ENCODE assay signal across 16 cellular contexts in the genomic region with DNA sequence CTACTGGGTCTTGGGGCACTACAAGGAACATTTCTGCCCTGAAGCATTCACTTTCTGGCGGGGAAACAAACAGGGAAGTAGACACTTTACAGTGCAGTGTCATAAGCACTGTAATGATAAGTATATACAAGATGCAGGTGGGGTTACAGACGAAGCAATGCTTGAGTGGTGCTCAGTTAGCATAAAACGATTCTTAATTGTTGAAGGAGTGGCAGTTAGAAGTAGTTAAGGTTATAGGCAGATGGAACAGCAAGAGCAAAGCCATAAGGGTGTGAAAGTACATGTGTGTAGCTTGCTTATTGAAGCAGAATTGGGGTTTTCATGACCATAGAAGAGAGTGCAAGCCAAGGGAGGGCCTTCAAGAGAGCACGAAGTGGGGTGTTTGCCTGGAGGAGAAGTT.
DNase-seq lines count a peak whose midpoint lies in the region; ATAC-seq and FAIRE-seq lines count a peak whose summit lies in the region.
"Had no signal": no experiment of that assay in that cellular context is flagged by ENCODE, and none has a peak within 500 bp of the region (broad histone marks: within the 10 kb centered on the region; RNA-seq: fewer than 3 reads in every experiment).

No MANE protein-coding gene starts in this region.

- no peak overlapping the region for H3K27ac Mint-ChIP-seq in stimulated activated naive B cell treated with anti-CD40 and anti-IgM and Interleukin-4, amounts not matched to agents 10 μg/mL and 1 μg/mL and 100 μg/mL, for 72 hours
- no peak overlapping the region for H3K27ac Mint-ChIP-seq in activated T-cell treated with anti-CD3 and anti-CD28 coated beads, Interleukin-2, amount 50 U/mL, for 24 hours
- H3K27ac Mint-ChIP-seq: activated CD4-positive, alpha-beta T cell treated with anti-CD3 and anti-CD28 coated beads for 36 hours had no signal

- ATAC-seq in HG02884 (IDR thresholded peaks at IDR 0.05; ENCODE audit: unreplicated experiment): peak; percentile 71
- ATAC-seq in stimulated activated naive B cell treated with anti-CD40 and anti-IgM and Interleukin-4, amounts not matched to agents 10 μg/mL and 1 μg/mL and 100 μg/mL, for 72 hours (replicated peaks): peak; percentile 97
- ATAC-seq: activated CD4-positive, alpha-beta T cell treated with anti-CD3 and anti-CD28 coated beads for 36 hours; right cardiac atrium; SK-N-SH treated with all-trans-retinoic acid at 6 μM for 48 hours had no signal

- FAIRE-seq in GM19239 (lab: Jason Lieb, UNC): peak; percentile 59

- peaks cover 21 to 26% of the 10 kb centered on the region in 2 donors for H3K4me1 Mint-ChIP-seq in stimulated activated naive B cell treated with anti-CD40 and anti-IgM and Interleukin-4, amounts not matched to agents 10 μg/mL and 1 μg/mL and 100 μg/mL, for 72 hours
- H3K4me1 Mint-ChIP-seq in activated T-cell treated with anti-CD3 and anti-CD28 coated beads, Interleukin-2, amount 50 U/mL, for 24 hours (ENCODE audit: low read depth): peaks cover 11% of the 10 kb centered on the region
- H3K4me1 Mint-ChIP-seq: activated CD4-positive, alpha-beta T cell treated with anti-CD3 and anti-CD28 coated beads for 36 hours had no signal

- DNase-seq in GM19239 (ENCODE audit: insufficient read length, low spot score) (no peak), NCI-H69 (lab: John Stamatoyannopoulos, UW) (peak; percentile 10), NCI-H128 (lab: John Stamatoyannopoulos, UW; ENCODE audit: unreplicated experiment) (no peak)
- no peak for DNase-seq in stimulated activated naive B cell treated with anti-CD40 and anti-IgM and Interleukin-4, amounts not matched to agents 10 μg/mL and 1 μg/mL and 100 μg/mL, for 72 hours
- DNase-seq in activated T-cell treated with anti-CD3 and anti-CD28 coated beads, Interleukin-2, amount 50 U/mL, for 24 hours: no peak
- no peak for DNase-seq in activated naive CD4-positive, alpha-beta T cell treated with anti-CD3 and anti-CD28 coated beads, Interleukin-2, amount 50 U/mL, for 16 hours
- DNase-seq: activated CD4-positive, alpha-beta T cell treated with anti-CD3 and anti-CD28 coated beads for 36 hours; activated effector memory CD4-positive, alpha-beta T cell treated with Interleukin-2 at 50 U/mL for 16 hours; esophagus squamous epithelium; left ventricle myocardium inferior; NCI-H1092 treated with DMSO at 0.1 percent for 48 hours; NCI-H345; nucleus accumbens; right cardiac atrium had no signal

- no peaks in the 10 kb centered on the region for H3K27me3 Mint-ChIP-seq in stimulated activated naive B cell treated with anti-CD40 and anti-IgM and Interleukin-4, amounts not matched to agents 10 μg/mL and 1 μg/mL and 100 μg/mL, for 72 hours
- H3K27me3 Mint-ChIP-seq in activated T-cell treated with anti-CD3 and anti-CD28 coated beads, Interleukin-2, amount 50 U/mL, for 24 hours: no peaks in the 10 kb centered on the region
- H3K27me3 Mint-ChIP-seq: activated CD4-positive, alpha-beta T cell treated with anti-CD3 and anti-CD28 coated beads for 36 hours had no signal

- H3K4me3 Mint-ChIP-seq in stimulated activated naive B cell treated with anti-CD40 and anti-IgM and Interleukin-4, amounts not matched to agents 10 μg/mL and 1 μg/mL and 100 μg/mL, for 72 hours: no peak overlapping the region
- H3K4me3 Mint-ChIP-seq in activated T-cell treated with anti-CD3 and anti-CD28 coated beads, Interleukin-2, amount 50 U/mL, for 24 hours: no peak overlapping the region
- H3K4me3 Mint-ChIP-seq: activated CD4-positive, alpha-beta T cell treated with anti-CD3 and anti-CD28 coated beads for 36 hours had no signal

- H3K36me3 Mint-ChIP-seq in stimulated activated naive B cell treated with anti-CD40 and anti-IgM and Interleukin-4, amounts not matched to agents 10 μg/mL and 1 μg/mL and 100 μg/mL, for 72 hours: peaks cover 30 to 53% of the 10 kb centered on the region in 2 donors
- H3K36me3 Mint-ChIP-seq in activated T-cell treated with anti-CD3 and anti-CD28 coated beads, Interleukin-2, amount 50 U/mL, for 24 hours (ENCODE audit: low read depth): peaks cover 59% of the 10 kb centered on the region

- peaks cover 0 to 3% of the 10 kb centered on the region in 2 donors for H3K9me3 Mint-ChIP-seq in stimulated activated naive B cell treated with anti-CD40 and anti-IgM and Interleukin-4, amounts not matched to agents 10 μg/mL and 1 μg/mL and 100 μg/mL, for 72 hours
- H3K9me3 Mint-ChIP-seq in activated T-cell treated with anti-CD3 and anti-CD28 coated beads, Interleukin-2, amount 50 U/mL, for 24 hours: no peaks in the 10 kb centered on the region
